In the genomic region with DNA sequence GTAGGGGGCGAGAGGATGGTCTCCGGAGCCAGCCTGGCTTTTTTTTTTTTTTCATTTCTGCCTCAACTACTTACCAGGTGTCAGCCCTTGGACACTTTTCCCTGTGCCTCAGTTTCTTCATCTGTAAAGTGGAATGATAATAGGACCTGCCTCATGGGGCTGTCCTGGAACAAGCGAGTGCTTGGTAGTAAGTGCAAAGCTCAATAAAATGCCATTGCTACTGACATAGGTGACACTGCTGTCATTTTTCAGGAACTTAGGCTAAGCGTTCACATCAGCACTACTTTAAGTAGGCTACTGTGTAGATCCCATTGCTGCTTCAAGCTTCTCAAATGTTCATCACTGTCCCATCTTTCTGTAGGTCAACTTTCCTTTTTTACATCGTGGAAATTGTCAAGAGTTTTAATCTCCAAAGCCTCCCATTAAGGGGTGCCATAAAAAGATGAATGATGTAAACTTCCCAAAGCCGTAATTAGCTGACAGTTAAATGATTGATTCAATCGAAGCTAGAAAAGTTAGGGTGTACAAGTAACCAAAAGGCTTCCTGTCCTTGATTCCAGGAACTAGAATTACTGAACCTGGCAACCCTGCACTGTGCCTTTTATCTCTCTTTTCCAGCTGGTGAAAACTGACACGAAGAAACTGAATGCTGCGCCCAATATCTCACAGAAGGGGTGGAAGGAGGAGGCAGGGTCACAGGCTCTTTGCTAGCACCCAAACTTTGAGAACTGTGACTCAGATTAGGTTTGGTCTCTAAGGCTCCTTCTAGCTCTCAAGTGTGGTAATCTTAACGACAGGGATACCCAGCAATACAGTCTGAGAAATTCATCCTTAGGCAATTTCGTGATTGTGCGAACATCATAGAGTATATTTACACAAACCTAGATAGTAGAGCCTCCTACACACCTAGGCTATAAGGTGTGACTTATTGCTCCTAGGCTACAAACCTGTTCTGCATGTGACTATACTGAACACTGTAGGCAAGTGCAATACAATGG, we compare ENCODE assay signal across 8 cellular contexts. TPM values are rescaled to one million over a fixed set of nuclear protein-coding genes. Genes with fewer than 3 reads are reported as not detected.
DNase-seq lines count a peak whose midpoint lies in the region; ATAC-seq, FAIRE-seq and TF ChIP-seq lines count a peak whose summit lies in the region.

No MANE protein-coding gene starts in this region.

- H3K9me3 ChIP-seq in ascending aorta (no peaks in the 10 kb centered on the region), keratinocyte (ENCODE audit: control insufficient read depth, low read depth, low read length) (no peaks in the 10 kb centered on the region)

- peak; percentile 39 for ATAC-seq in stimulated activated naive CD8-positive, alpha-beta T cell treated with anti-CD3 and anti-CD28 coated beads, Interleukin-15, Interleukin-2, amounts not matched to agents 100 U/mL and 50 U/mL, for 24 hours
- ATAC-seq in GM18520 (IDR thresholded peaks at IDR 0.05; ENCODE audit: unreplicated experiment), result no peak

- H3K4me3 ChIP-seq in ascending aorta (peak overlapping the region; percentile 91 to 96), keratinocyte (ENCODE audit: control insufficient read depth in 2 of 3, extremely low read depth in 1 of 3, insufficient read depth in 2 of 3, low read depth in 1 of 3, low read length in 3 of 3) (peak overlapping the region; percentile 71 to 82 (median 76))

- peaks cover 3% of the 10 kb centered on the region for H3K9me1 ChIP-seq in keratinocyte (ENCODE audit: control insufficient read depth, extremely low read depth, insufficient read depth, low read length)

- in situ Hi-C loops in G401 (cut with HindIII; ENCODE audit: low sequenced_read_pairs), result no loop called here

- TF ChIP-seq CTCF in ascending aorta (IDR thresholded peaks at IDR 0.05), result no peak
- no peak for TF ChIP-seq CTCF in keratinocyte (optimal IDR thresholded peaks at IDR 0.05 in 1 of 3, IDR thresholded peaks at IDR 0.05 in 1 of 3, conservative IDR thresholded peaks at IDR 0.05 in 1 of 3; ENCODE audit: extremely low read depth in 1 of 3, insufficient read depth in 2 of 3, low read length in 3 of 3)

- H3K27me3 ChIP-seq in ascending aorta (no peaks in the 10 kb centered on the region), keratinocyte (ENCODE audit: control insufficient read depth, extremely low read depth, insufficient read depth, low read length) (no peaks in the 10 kb centered on the region)

- peaks cover 0 to 3% of the 10 kb centered on the region in 2 donors for H3K4me1 ChIP-seq in ascending aorta
- H3K4me1 ChIP-seq in keratinocyte (ENCODE audit: control insufficient read depth, extremely low read depth, insufficient read depth, low read length), result peaks cover 16% of the 10 kb centered on the region

- intact Hi-C loops in ascending aorta (cut with DNase I), result loop anchor here (5.0 to 10.0 kb wide), 5 partner anchors 60 to 1735 kb away; partner anchors contain the start of genes DHTKD1, ECHDC3 and SEPHS1

- H2AFZ ChIP-seq in keratinocyte (ENCODE audit: control insufficient read depth, low read length), result peak overlapping the region; percentile 78

- peaks cover 22% of the 10 kb centered on the region for H3K79me2 ChIP-seq in keratinocyte (ENCODE audit: control insufficient read depth, insufficient read depth, low read length)

- H3K36me3 ChIP-seq in ascending aorta (no peaks in the 10 kb centered on the region), keratinocyte (ENCODE audit: control insufficient read depth in 2 of 2, extremely low read depth in 1 of 2, insufficient read depth in 2 of 2, low read length in 2 of 2) (no peaks in the 10 kb centered on the region)

- no peaks in the 10 kb centered on the region for H4K20me1 ChIP-seq in keratinocyte (ENCODE audit: control insufficient read depth, extremely low read depth, insufficient read depth, low read length)

- peak overlapping the region; percentile 78 to 90 for H3K27ac ChIP-seq in ascending aorta
- H3K27ac ChIP-seq in keratinocyte (ENCODE audit: control insufficient read depth, insufficient read depth, low read length), result peak overlapping the region; percentile 10

- H3K4me2 ChIP-seq in keratinocyte (ENCODE audit: control insufficient read depth, extremely low read depth, insufficient read depth, low read depth, low read length), result peak overlapping the region; percentile 73

- DNase-seq in G401 (ENCODE audit: low spot score) (peak; percentile 40), Kasumi-1 (lab: John Stamatoyannopoulos, UW) (peak; percentile 41 to 45), ascending aorta (ENCODE audit: low spot score in 2 of 2) (no peak), keratinocyte (ENCODE audit: low read depth, low spot score) (no peak), iPS-NIHi11 (ENCODE audit: low spot score) (no peak), NCI-H510A treated with DMSO at 0.1 percent for 48 hours (lab: John Stamatoyannopoulos, UW) (no peak)
- no peak for DNase-seq in stimulated activated naive CD8-positive, alpha-beta T cell treated with anti-CD3 and anti-CD28 coated beads, Interleukin-15, Interleukin-2, amounts not matched to agents 100 U/mL and 50 U/mL, for 24 hours

- dilution Hi-C loops in keratinocyte (cut with MboI; ENCODE audit: extremely low pct_ligation_motif_present, low sequenced_read_pairs), result no loop called here

- H3K9ac ChIP-seq in keratinocyte (ENCODE audit: control insufficient read depth, extremely low read depth, insufficient read depth, low read length), result peak overlapping the region; percentile 75

- no peak for FAIRE-seq in keratinocyte (lab: Jason Lieb, UNC)

RNA-seq across cellular contexts. Expression of gene USP6NL, which starts 0.9 kb away (rescaled TPM):
- total RNA-seq in G401 (2014; rRNA removed; shearing (Covaris generic)), result 7.8 and 9.3 TPM in 2 replicates
- 20.5 TPM for total RNA-seq in ascending aorta
- polyA plus RNA-seq in keratinocyte, result 5.9 to 9.1 TPM (median 8.7 TPM) in 3 replicates
- 10.0 TPM for polyA plus RNA-seq in keratinocyte (2011; ENCODE audit: low read depth)
- polyA plus RNA-seq in keratinocyte (2011; cell fraction: cytosol; rRNA removed), result 5.8 and 9.4 TPM in 2 replicates
- polyA plus RNA-seq in keratinocyte (2011; cell fraction: nucleus; rRNA removed), result 8.1 and 8.7 TPM in 2 replicates
- polyA plus RNA-seq in keratinocyte (2012; ENCODE audit: low replicate concordance), result 9.6 and 11.7 TPM in 2 replicates
- 7.4 to 8.8 TPM (median 8.3 TPM) in 3 replicates for polyA minus RNA-seq in keratinocyte
- polyA minus RNA-seq in keratinocyte (2011; cell fraction: cytosol; rRNA and poly(A)+ RNA removed), result 4.4 TPM
- 6.9 and 12.7 TPM in 2 replicates for polyA minus RNA-seq in keratinocyte (2011; cell fraction: nucleus; rRNA and poly(A)+ RNA removed)

Comparison
In these comparisons a context has a peak if more than half of its experiments do, and no peak if none do; other contexts are left out.
1. DNase-seq: peak in G401 (single experiment) and Kasumi-1 (2 of 2); none in ascending aorta (0 of 2), keratinocyte (single experiment), stimulated activated naive CD8-positive, alpha-beta T cell treated with anti-CD3 and anti-CD28 coated beads, Interleukin-15, Interleukin-2, amounts not matched to agents 100 U/mL and 50 U/mL, for 24 hours (single experiment), iPS-NIHi11 (single experiment) and NCI-H510A treated with DMSO at 0.1 percent for 48 hours (single experiment).